13 cellular contexts compared by ENCODE assay signal in genomic region chr11:8672346-8672745, GRCh38. TPM values are rescaled to one million over a fixed set of nuclear protein-coding genes. Genes with fewer than 3 reads are reported as not detected.
DNase-seq lines count a peak whose midpoint lies in the region; ATAC-seq and TF ChIP-seq lines count a peak whose summit lies in the region.
"Had no signal": no experiment of that assay in that cellular context is flagged by ENCODE, and none has a peak within 500 bp of the region (broad histone marks: within the 10 kb centered on the region; RNA-seq: fewer than 3 reads in every experiment).

No MANE protein-coding gene starts in this region.

- H4K20me1 ChIP-seq in IMR-90 (ENCODE audit: insufficient read depth, low read length) = no peaks in the 10 kb centered on the region

- peak overlapping the region; percentile 18; the same call in 1 of the 2 replicates for H3K9ac ChIP-seq in IMR-90 (ENCODE audit: low read depth, low read length)

- peak overlapping the region; percentile 80; the same call in 1 of the 2 replicates for H3K4ac ChIP-seq in IMR-90 (ENCODE audit: low read depth, low read length)

- no peaks in the 10 kb centered on the region; a peak in 1 of 4 replicates for H3K79me1 ChIP-seq in IMR-90 (ENCODE audit: low read depth in 1 of 2, low read length in 2 of 2)

- H2BK5ac ChIP-seq in IMR-90 (ENCODE audit: low read depth, low read length, poor library complexity, severe bottlenecking) = peak overlapping the region; percentile 85

- 100% methylated on average over 1 of the region's 2 CpGs; no CpG with 5 or more reads in 1 of the 2 experiments for WGBS in IMR-90 (ENCODE audit: extremely low coverage in 2 of 2, insufficient read length in 1 of 2), 2 experiments

- POLR2A ChIA-PET in IMR-90 (lab: Charles Lee; ENCODE audit: unreplicated experiment) = no interaction called here

- H4K8ac ChIP-seq in IMR-90 (ENCODE audit: low read depth in 2 of 2, low read length in 2 of 2) = peak overlapping the region; percentile 34 to 63; a peak in 3 of 4 replicates

- intact Hi-C loops in IMR-90 (cut with micrococcal nuclease) = no loop called here
- intact Hi-C loops in lower lobe of right lung (cut with DNase I) = no loop called here
- intact Hi-C loops in natural killer cell (cut with micrococcal nuclease) = no loop called here
- intact Hi-C loops in posterior cingulate gyrus (cut with DNase I) = no loop called here

- peak overlapping the region; percentile 90; the same call in 1 of the 2 replicates for H2AK5ac ChIP-seq in IMR-90 (ENCODE audit: low read depth, low read length)

- BruUV-seq in IMR-90 (replicated peaks; lab: Mats Ljungman, UMichigan) = no TSS peak

- peak overlapping the region; percentile 49 for H3K27ac ChIP-seq in IMR-90 (ENCODE audit: insufficient read depth, low read length)
- H3K27ac ChIP-seq in lower lobe of right lung = peak overlapping the region; percentile 40
- H3K27ac ChIP-seq in substantia nigra (ENCODE audit: low read depth, low read length, poor library complexity, severe bottlenecking) = peak overlapping the region; percentile 3

- ATAC-seq in IMR-90 (ENCODE audit: low read depth) = no peak
- no peak for ATAC-seq in lower lobe of right lung
- ATAC-seq in GM21529 (IDR thresholded peaks at IDR 0.05; ENCODE audit: unreplicated experiment) = no peak
- no peak for ATAC-seq in natural killer cell

- in situ Hi-C loops in IMR-90 (cut with MboI; ENCODE audit: low sequenced_read_pairs) = no loop called here

- no peaks in the 10 kb centered on the region for H3K9me3 Mint-ChIP-seq in natural killer cell
- H3K9me3 Mint-ChIP-seq: CD4-positive, CD25-positive, alpha-beta regulatory T cell had no signal

- no peak overlapping the region for H2AFZ ChIP-seq in IMR-90 (replicated peaks; ENCODE audit: low read length, poor library complexity)

- H3K9me3 ChIP-seq in IMR-90 (ENCODE audit: control insufficient read depth, insufficient read depth, low read length) (no peaks in the 10 kb centered on the region), lower lobe of right lung (no peaks in the 10 kb centered on the region)

- dilution Hi-C loops in IMR-90 (cut with HindIII; ENCODE audit: low sequenced_read_pairs, unreplicated experiment) = no loop called here

- 0 out of 2 replicates have a peak overlapping the region, but pooled peaks have one; percentile 29 for H3K23ac ChIP-seq in IMR-90 (ENCODE audit: low read depth, low read length)

- peak overlapping the region; percentile 78; the same call in 1 of the 2 replicates for H2BK20ac ChIP-seq in IMR-90 (ENCODE audit: low read depth, low read length)

- no peak overlapping the region for H3K4me2 ChIP-seq in IMR-90 (ENCODE audit: low read depth, low read length)

- no peak for TF ChIP-seq POLR2A in IMR-90 (IDR thresholded peaks at IDR 0.05; ENCODE audit: low read depth, low read length)

- DNase-seq in IMR-90 (no peak), cerebellar cortex (ENCODE audit: low spot score) (peak; percentile 88), lower lobe of right lung (no peak), substantia nigra (lab: John Stamatoyannopoulos, UW) (peak in 1 of 49 donors; percentile 10), natural killer cell (no peak), nucleus accumbens (lab: John Stamatoyannopoulos, UW) (no peak), posterior cingulate gyrus (no peak)
- DNase-seq: activated CD4-positive, CD25-positive, alpha-beta regulatory T cell treated with anti-CD3 and anti-CD28 coated beads, Interleukin-2, amount 50 U/mL, for 72 hours; CD4-positive, CD25-positive, alpha-beta regulatory T cell; MV-4-11; retina; stimulated activated naive CD4-positive, alpha-beta T cell treated with Interleukin-2 at 50 U/mL for 16 hours had no signal

- H3K36me3 ChIP-seq in IMR-90 (ENCODE audit: control insufficient read depth, insufficient read depth, low read length) (no peaks in the 10 kb centered on the region), lower lobe of right lung (peaks cover 36% of the 10 kb centered on the region)

- H3K18ac ChIP-seq in IMR-90 (ENCODE audit: low read depth, low read length) = no peak overlapping the region

- no peaks in the 10 kb centered on the region for H3K4me1 Mint-ChIP-seq in natural killer cell

- H3K14ac ChIP-seq in IMR-90 (replicated peaks; ENCODE audit: low read depth, low read length) = peak overlapping the region; percentile 75

- H3K27me3 ChIP-seq in IMR-90 (ENCODE audit: control insufficient read depth, insufficient read depth, low read length) (no peaks in the 10 kb centered on the region), lower lobe of right lung (ENCODE audit: low read depth) (no peaks in the 10 kb centered on the region)

- H3K56ac ChIP-seq in IMR-90 (ENCODE audit: extremely low read depth, insufficient read depth, low read length) = no peak overlapping the region

- TF ChIP-seq CTCF in IMR-90 (conservative IDR thresholded peaks at IDR 0.05; ENCODE audit: low read depth, low read length) (no peak), lower lobe of right lung (IDR thresholded peaks at IDR 0.05) (no peak), natural killer cell (IDR thresholded peaks at IDR 0.05) (no peak)

- H3K4me3 ChIP-seq in IMR-90 (ENCODE audit: insufficient read depth, low read depth, low read length) (no peak overlapping the region), lower lobe of right lung (no peak overlapping the region)

- H3K9me1 ChIP-seq in IMR-90 (ENCODE audit: insufficient read depth, low read length) = peaks cover 11% of the 10 kb centered on the region

- H2BK15ac ChIP-seq in IMR-90 (ENCODE audit: low read depth, low read length) = peak overlapping the region; percentile 83; the same call in 2 of the 3 replicates

- peak overlapping the region; percentile 64; the same call in 1 of the 2 replicates for H2BK120ac ChIP-seq in IMR-90 (ENCODE audit: low read depth, low read length)

- peak overlapping the region; percentile 16 for H4K5ac ChIP-seq in IMR-90 (ENCODE audit: low read depth, low read length)

- H4K91ac ChIP-seq in IMR-90 (ENCODE audit: insufficient read depth, low read depth, low read length) = peak overlapping the region; percentile 83; the same call in 1 of the 2 replicates

- H3K36me3 Mint-ChIP-seq in natural killer cell = peaks cover 15% of the 10 kb centered on the region

- no peaks in the 10 kb centered on the region for H3K27me3 Mint-ChIP-seq in natural killer cell (ENCODE audit: low read depth in 2 of 2)
- H3K27me3 Mint-ChIP-seq: CD4-positive, CD25-positive, alpha-beta regulatory T cell had no signal

- H3K27ac Mint-ChIP-seq in natural killer cell = no peak overlapping the region
- H3K27ac Mint-ChIP-seq: CD4-positive, CD25-positive, alpha-beta regulatory T cell had no signal

- no peak overlapping the region for H2AK9ac ChIP-seq in IMR-90 (replicated peaks; ENCODE audit: low read depth, low read length, poor library complexity)

- H3K4me3 Mint-ChIP-seq in natural killer cell = no peak overlapping the region
- H3K4me3 Mint-ChIP-seq: CD4-positive, CD25-positive, alpha-beta regulatory T cell had no signal

- CTCF ChIA-PET in IMR-90 (lab: Yijun Ruan, JAX) = no interaction called here

- TF ChIP-seq RAD21 in IMR-90 (IDR thresholded peaks at IDR 0.05; ENCODE audit: low read length) = no peak

- peaks cover 11% of the 10 kb centered on the region for H3K4me1 ChIP-seq in IMR-90 (ENCODE audit: control insufficient read depth, insufficient read depth, low read length)
- peaks cover 14% of the 10 kb centered on the region for H3K4me1 ChIP-seq in lower lobe of right lung

TF ChIP-seq in IMR-90, 13 proteins besides CTCF, POLR2A, EP300 and RAD21:
- TF ChIP-seq MAZ (IDR thresholded peaks at IDR 0.05; ENCODE audit: borderline replicate concordance, low read depth, low read length) (no peak), SMC3 (IDR thresholded peaks at IDR 0.05; ENCODE audit: low read depth, low read length) (no peak), NFE2L2 (IDR thresholded peaks at IDR 0.05; ENCODE audit: low read depth, low read length) (no peak), BHLHE40 (IDR thresholded peaks at IDR 0.05; ENCODE audit: low read depth, low read length) (no peak), CHD1 (IDR thresholded peaks at IDR 0.05; ENCODE audit: low read depth, low read length) (no peak), ELK1 (IDR thresholded peaks at IDR 0.05; ENCODE audit: borderline replicate concordance, low read depth, low read length) (no peak)
TF ChIP-seq in IMR-90: peak in this region for 0.

RNA-seq across cellular contexts. Expression of gene TRIM66, which starts 10.1 kb away (rescaled TPM):
- total RNA-seq in IMR-90 (2012; rRNA removed) (3.9 and 5.0 TPM in 2 replicates), lower lobe of right lung (11.0 TPM), natural killer cell (10 to 100 TPM; 13.7 to 24.4 (median 14.3) TPM)
- polyA plus RNA-seq in IMR-90 (2012; rRNA removed) = 4.1 and 4.4 TPM in 2 replicates
- 1.6 and 3.7 TPM in 2 replicates for polyA plus RNA-seq in IMR-90 (2012; cell fraction: cytosol; rRNA removed)
- 23.4 and 26.7 TPM in 2 replicates for polyA plus RNA-seq in IMR-90 (2012; cell fraction: nucleus; rRNA removed; ENCODE audit: low replicate concordance)

RNA-seq across cellular contexts. Expression of gene RPL27A, which starts 10.2 kb away (rescaled TPM):
- total RNA-seq in IMR-90 (2012; rRNA removed) (451 and 786 TPM in 2 replicates), lower lobe of right lung (920 TPM), natural killer cell (1,000 to 10,000 TPM in 1 of 3 donors, 100 to 1,000 TPM in 2; 672 to 1,208 (median 807) TPM)
- polyA plus RNA-seq in IMR-90 (2012; rRNA removed) = 849 and 1,003 TPM in 2 replicates
- polyA plus RNA-seq in IMR-90 (2012; cell fraction: cytosol; rRNA removed) = 588 and 616 TPM in 2 replicates
- 179 and 302 TPM in 2 replicates for polyA plus RNA-seq in IMR-90 (2012; cell fraction: nucleus; rRNA removed; ENCODE audit: low replicate concordance)
